33 cellular contexts compared by ENCODE assay signal in the genomic region with DNA sequence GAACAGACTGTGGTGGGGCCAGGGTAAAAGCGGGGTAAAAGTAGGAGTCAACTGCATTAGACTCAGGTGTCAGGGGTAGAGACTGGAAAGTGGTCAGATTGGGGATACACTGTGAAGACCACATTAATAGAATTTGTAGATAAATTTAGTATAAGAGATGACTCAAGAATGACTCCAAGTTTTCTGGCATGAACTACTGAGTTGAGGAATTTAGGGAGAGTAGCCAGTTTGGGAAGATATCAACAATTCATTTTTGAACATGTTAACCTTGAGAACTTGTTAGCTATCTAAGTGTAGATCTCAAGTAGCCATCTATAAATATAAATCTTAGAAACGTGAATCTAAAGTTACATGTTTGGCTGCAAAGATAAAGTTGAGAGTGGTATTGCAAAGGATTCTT.
A peak's percentile ranks its signal among the peaks of the same experiment; 100 is the strongest.
DNase-seq lines count a peak whose midpoint lies in the region; TF ChIP-seq lines count a peak whose summit lies in the region.
"Had no signal": no experiment of that assay in that cellular context is flagged by ENCODE, and none has a peak within 500 bp of the region (broad histone marks: within the 10 kb centered on the region; RNA-seq: fewer than 3 reads in every experiment).

No MANE protein-coding gene starts in this region.

- no peak overlapping the region for H2BK5ac ChIP-seq in trophoblast cell (ENCODE audit: low read depth, low read length, poor library complexity)

- no peak overlapping the region for H2AK5ac ChIP-seq in trophoblast cell (ENCODE audit: low read length)

- H3K4me2 ChIP-seq in GM23248 (ENCODE audit: unreplicated experiment) = no peak overlapping the region
- H3K4me2 ChIP-seq in SK-N-SH = no peak overlapping the region
- no peak overlapping the region for H3K4me2 ChIP-seq in fibroblast of lung (ENCODE audit: extremely low read depth, insufficient read depth, low read length)
- H3K4me2 ChIP-seq in trophoblast cell (ENCODE audit: low read length) = no peak overlapping the region

- no peak for TF ChIP-seq POLR2A in thyroid gland (IDR thresholded peaks at IDR 0.05)

- H2AFZ ChIP-seq in GM23248 (no peak overlapping the region), SK-N-SH (ENCODE audit: low read depth) (no peak overlapping the region), fibroblast of lung (ENCODE audit: low read length) (no peak overlapping the region), trophoblast cell (ENCODE audit: insufficient read depth, low read length, poor library complexity) (no peak overlapping the region)

- peak in 1 of 2 experiments; percentile 60; a peak in 1 of 4 replicates for TF ChIP-seq EP300 in SK-N-SH (IDR thresholded peaks at IDR 0.05; ENCODE audit: borderline replicate concordance in 1 of 2, low read depth in 1 of 2, low read length in 1 of 2)

- in situ Hi-C loops in GM23248 (cut with MboI) = no loop called here

- H3K4ac ChIP-seq in trophoblast cell (ENCODE audit: low read depth, low read length) = no peak overlapping the region

- H4K8ac ChIP-seq in trophoblast cell (ENCODE audit: low read depth, low read length) = no peak overlapping the region

- no peak overlapping the region for H3K14ac ChIP-seq in trophoblast cell (ENCODE audit: low read length)

- no peak overlapping the region for H4K12ac ChIP-seq in trophoblast cell (ENCODE audit: low read depth, low read length)

- WGBS in GM23248 (ENCODE audit: low coverage in 1 of 2, low lambda C conversion rate in 2 of 2, missing lambda C conversion rate in 2 of 2), 2 experiments = 0 to 36% methylated on average over 1 to 2 of the region's 2 CpGs
- WGBS in SK-N-SH (ENCODE audit: low lambda C conversion rate) = 9% methylated on average over 2 of the region's 2 CpGs
- WGBS in thyroid gland, 2 donors = 76 to 84% methylated on average over 2 of the region's 2 CpGs
- WGBS in trophoblast cell (ENCODE audit: extremely low coverage, insufficient coverage, insufficient read length) = no CpG with 5 or more reads among the region's 2 CpGs

- POLR2A ChIA-PET in SK-N-SH (lab: Yijun Ruan, JAX) = no interaction called here
- POLR2A ChIA-PET in RWPE1 (lab: Yijun Ruan, JAX; ENCODE audit: low non-redundant PET) = no interaction called here

- H3K9me3 ChIP-seq in GM23248 (ENCODE audit: low read depth) = no peaks in the 10 kb centered on the region
- H3K9me3 ChIP-seq in SK-N-SH = no peaks in the 10 kb centered on the region
- H3K9me3 ChIP-seq in fibroblast of lung (ENCODE audit: control insufficient read depth, insufficient read depth, low read depth, low read length) = no peaks in the 10 kb centered on the region
- H3K9me3 ChIP-seq in thyroid gland = no peaks in the 10 kb centered on the region
- H3K9me3 ChIP-seq in trophoblast cell (ENCODE audit: insufficient read depth, low read depth, low read length) = no peaks in the 10 kb centered on the region
- H3K9me3 ChIP-seq: sigmoid colon, SJSA1 had no signal

- H3K79me1 ChIP-seq in trophoblast cell (ENCODE audit: low read length) = no peaks in the 10 kb centered on the region

- CTCF ChIA-PET in SK-N-SH (lab: Yijun Ruan, JAX) = no interaction called here
- CTCF ChIA-PET in RWPE1 (lab: Yijun Ruan, JAX) = interaction anchor here (0.7 kb wide), 1 partner anchor 112 kb away, joined by 3 read pairs; no protein-coding TSS in a partner anchor

- H3K27ac ChIP-seq in GM23248 (no peak overlapping the region), SK-N-SH (ENCODE audit: low read depth in 2 of 2, low read length in 1 of 2) (no peak overlapping the region), fibroblast of lung (ENCODE audit: insufficient read depth, low read length) (no peak overlapping the region), RWPE1 (no peak overlapping the region), thyroid gland (no peak overlapping the region), trophoblast cell (ENCODE audit: low read depth, low read length) (no peak overlapping the region)
- H3K27ac ChIP-seq: cardiac muscle cell, sigmoid colon, SJSA1, tibial nerve, WERI-Rb-1 had no signal

- no peak for TF ChIP-seq CTCF in SK-N-SH (IDR thresholded peaks at IDR 0.05)
- no peak for TF ChIP-seq CTCF in fibroblast of lung (conservative IDR thresholded peaks at IDR 0.05 in 1 of 2, IDR thresholded peaks at IDR 0.05 in 1 of 2; ENCODE audit: low read depth in 1 of 2, low read length in 2 of 2)
- no peak for TF ChIP-seq CTCF in RWPE1 (conservative IDR thresholded peaks at IDR 0.05; ENCODE audit: low read depth)
- no peak for TF ChIP-seq CTCF in thyroid gland (IDR thresholded peaks at IDR 0.05)

- H3K27me3 ChIP-seq in GM23248 (replicated peaks; ENCODE audit: insufficient read depth) = no peaks in the 10 kb centered on the region
- no peaks in the 10 kb centered on the region for H3K27me3 ChIP-seq in SK-N-SH (ENCODE audit: insufficient read depth)
- H3K27me3 ChIP-seq in fibroblast of lung (ENCODE audit: control insufficient read depth, insufficient read depth, low read length) = no peaks in the 10 kb centered on the region
- no peaks in the 10 kb centered on the region for H3K27me3 ChIP-seq in thyroid gland
- no peaks in the 10 kb centered on the region for H3K27me3 ChIP-seq in trophoblast cell (ENCODE audit: insufficient read depth, low read length)
- H3K27me3 ChIP-seq: cardiac muscle cell, sigmoid colon, SJSA1, tibial nerve had no signal

- H3K36me3 ChIP-seq in GM23248 (ENCODE audit: low read depth) (no peaks in the 10 kb centered on the region), SK-N-SH (replicated peaks in 1 of 2; ENCODE audit: control insufficient read depth in 1 of 2, insufficient read depth in 2 of 2, low read length in 1 of 2) (no peaks in the 10 kb centered on the region), fibroblast of lung (ENCODE audit: control insufficient read depth, insufficient read depth, low read length) (no peaks in the 10 kb centered on the region), thyroid gland (no peaks in the 10 kb centered on the region), trophoblast cell (ENCODE audit: control insufficient read depth in 1 of 2, insufficient read depth in 2 of 2, low read length in 2 of 2) (no peaks in the 10 kb centered on the region)
- H3K36me3 ChIP-seq: cardiac muscle cell, sigmoid colon, SJSA1, tibial nerve, WERI-Rb-1 had no signal

- no peak overlapping the region for H4K91ac ChIP-seq in trophoblast cell (ENCODE audit: low read depth, low read length)

- intact Hi-C loops in thyroid gland (cut with DNase I) = no loop called here

- H2BK12ac ChIP-seq in trophoblast cell (ENCODE audit: low read length) = no peak overlapping the region

- H3K4me1 ChIP-seq in GM23248 (ENCODE audit: insufficient read depth) = peaks cover 45% of the 10 kb centered on the region
- H3K4me1 ChIP-seq in SK-N-SH (ENCODE audit: control insufficient read depth in 1 of 2, insufficient read depth in 2 of 2, low read depth in 1 of 2, low read length in 1 of 2) = peaks cover 0 to 7% of the 10 kb centered on the region in 2 experiments; a peak in 1 of 4 replicates
- H3K4me1 ChIP-seq in fibroblast of lung (ENCODE audit: control insufficient read depth, extremely low read depth, insufficient read depth, low read length) = peaks cover 2% of the 10 kb centered on the region
- H3K4me1 ChIP-seq in thyroid gland = no peaks in the 10 kb centered on the region
- H3K4me1 ChIP-seq in trophoblast cell (ENCODE audit: control insufficient read depth in 1 of 2, insufficient read depth in 2 of 2, low read length in 2 of 2) = no peaks in the 10 kb centered on the region
- H3K4me1 ChIP-seq: sigmoid colon, tibial nerve had no signal

- H4K20me1 ChIP-seq in GM23248 (ENCODE audit: insufficient read depth) (no peaks in the 10 kb centered on the region), SK-N-SH (ENCODE audit: insufficient read depth) (no peaks in the 10 kb centered on the region), fibroblast of lung (ENCODE audit: control insufficient read depth, extremely low read depth, insufficient read depth, low read length) (no peaks in the 10 kb centered on the region)

- TF ChIP-seq RAD21 in SK-N-SH (IDR thresholded peaks at IDR 0.05; ENCODE audit: low read length) = no peak

- no peaks in the 10 kb centered on the region for H3K9me2 ChIP-seq in GM23248 (ENCODE audit: insufficient read depth)
- no peaks in the 10 kb centered on the region for H3K9me2 ChIP-seq in SK-N-SH

- H3K18ac ChIP-seq in trophoblast cell (ENCODE audit: low read length) = no peak overlapping the region

- H3F3A ChIP-seq in GM23248 (ENCODE audit: insufficient read depth) (peaks cover 18% of the 10 kb centered on the region; the same call in 1 of the 2 replicates), SK-N-SH (replicated peaks; ENCODE audit: insufficient read depth) (peaks cover 10% of the 10 kb centered on the region)

- DNase-seq in GM23248 (peak; percentile 66), SK-N-SH (no peak), fibroblast of lung (ENCODE audit: low read depth in 2 of 2) (peak; percentile 40 to 73), RWPE1 (ENCODE audit: low spot score) (no peak), SHP77 treated with DMSO at 0.1 percent for 48 hours (lab: John Stamatoyannopoulos, UW) (no peak), thyroid gland (no peak), trophoblast cell (no peak)
- DNase-seq: activated CD4-positive, alpha-beta T cell treated with anti-CD3 and anti-CD28 coated beads for 48 hours; activated CD8-positive, alpha-beta memory T cell treated with anti-CD3 and anti-CD28 coated beads for 24 hours; activated naive CD4-positive, alpha-beta T cell treated with anti-CD3 and anti-CD28 coated beads, Interleukin-2, amount 50 U/mL, for 16 hours; activated T-cell treated with anti-CD3 and anti-CD28 coated beads for 4 hours; AML-193; amniotic stem cell; CD8-positive, alpha-beta T cell; dermis blood vessel endothelial cell; endodermal cell; H9; hippocampal formation; Karpas-422; MV-4-11; naive thymus-derived CD8-positive, alpha-beta T cell; NCI-H146; NCI-H446 treated with DMSO at 0.1 percent for 48 hours; NCI-H774; nucleus accumbens; sigmoid colon; stimulated activated CD4-positive, alpha-beta T cell treated with anti-CD3 and anti-CD28 coated beads, Interleukin-4, amount 100 ng/mL, for 4 hours; T-cell; WERI-Rb-1 had no signal

- H3K4me3 ChIP-seq in GM23248 (no peak overlapping the region), SK-N-SH (ENCODE audit: low read depth in 2 of 2, low read length in 1 of 2) (no peak overlapping the region), fibroblast of lung (replicated peaks in 1 of 4; ENCODE audit: control extremely low read depth in 1 of 4, insufficient read depth in 1 of 4, low read depth in 3 of 4, low read length in 4 of 4) (no peak overlapping the region), thyroid gland (replicated peaks in 1 of 3) (no peak overlapping the region), trophoblast cell (ENCODE audit: low read depth, low read length) (no peak overlapping the region)
- H3K4me3 ChIP-seq: cardiac muscle cell, lung, sigmoid colon, SJSA1, tibial nerve had no signal

- no peak overlapping the region for H3K9ac ChIP-seq in GM23248
- H3K9ac ChIP-seq in SK-N-SH = no peak overlapping the region
- no peak overlapping the region for H3K9ac ChIP-seq in fibroblast of lung (ENCODE audit: insufficient read depth, low read length)
- no peak overlapping the region for H3K9ac ChIP-seq in trophoblast cell (ENCODE audit: low read length)

- no peak overlapping the region for H2BK120ac ChIP-seq in trophoblast cell (ENCODE audit: insufficient read depth, low read length, poor library complexity)

- no peak overlapping the region for H3K23ac ChIP-seq in trophoblast cell (ENCODE audit: low read length)

- H3K79me2 ChIP-seq in GM23248 (ENCODE audit: insufficient read depth) = no peaks in the 10 kb centered on the region
- no peaks in the 10 kb centered on the region for H3K79me2 ChIP-seq in SK-N-SH (ENCODE audit: insufficient read depth)
- no peaks in the 10 kb centered on the region for H3K79me2 ChIP-seq in fibroblast of lung (ENCODE audit: control insufficient read depth, insufficient read depth, low read length)
- no peaks in the 10 kb centered on the region for H3K79me2 ChIP-seq in trophoblast cell (ENCODE audit: control insufficient read depth, insufficient read depth, low read length, poor library complexity)

Comparison
In these comparisons a context has a peak if more than half of its experiments do, and no peak if none do; other contexts are left out.
1. DNase-seq: peak in GM23248 (single experiment) and fibroblast of lung (2 of 2); none in SK-N-SH (single experiment), RWPE1 (single experiment), SHP77 treated with DMSO at 0.1 percent for 48 hours (single experiment), thyroid gland (0 of 2) and trophoblast cell (0 of 2).